19 cellular contexts compared by ENCODE assay signal in genomic region chr20:50343490-50344179, GRCh38.
DNase-seq lines count a peak whose midpoint lies in the region; ATAC-seq and TF ChIP-seq lines count a peak whose summit lies in the region.
"Had no signal": no experiment of that assay in that cellular context is flagged by ENCODE, and none has a peak within 500 bp of the region (broad histone marks: within the 10 kb centered on the region; RNA-seq: fewer than 3 reads in every experiment).

No MANE protein-coding gene starts in this region.

- H3K9me3 Mint-ChIP-seq in dendritic cell treated with granulocyte-macrophage colony-stimulating factor and Interleukin-4, amounts not matched to agents 40 ng/mL and 50 ng/mL, for 4 days = no peaks in the 10 kb centered on the region
- H3K9me3 Mint-ChIP-seq: activated naive CD4-positive, alpha-beta T cell treated with anti-CD3 and anti-CD28 coated beads for 36 hours; effector memory CD8-positive, alpha-beta T cell had no signal

- H3K4me1 ChIP-seq in IMR-90 (ENCODE audit: control insufficient read depth, insufficient read depth, low read length) (peaks cover 23% of the 10 kb centered on the region), prostate gland (replicated peaks) (peaks cover 10% of the 10 kb centered on the region)

- no peak overlapping the region for H3K18ac ChIP-seq in IMR-90 (ENCODE audit: low read depth, low read length)

- no peak for TF ChIP-seq CTCF in IMR-90 (conservative IDR thresholded peaks at IDR 0.05; ENCODE audit: low read depth, low read length)
- no peak for TF ChIP-seq CTCF in prostate gland (IDR thresholded peaks at IDR 0.05)

- no peak overlapping the region for H3K4me2 ChIP-seq in IMR-90 (ENCODE audit: low read depth, low read length)

- CTCF ChIA-PET in IMR-90 (lab: Yijun Ruan, JAX) = no interaction called here

- no peak overlapping the region for H4K5ac ChIP-seq in IMR-90 (ENCODE audit: low read depth, low read length)

- DNase-seq in NCI-H748 (lab: John Stamatoyannopoulos, UW; ENCODE audit: unreplicated experiment) = peak; percentile 8
- no peak for DNase-seq in NCI-H748 treated with DMSO at 0.1 percent for 48 hours (lab: John Stamatoyannopoulos, UW)
- DNase-seq in IMR-90 = no peak
- DNase-seq in prostate gland (ENCODE audit: low spot score) = peak; percentile 76
- DNase-seq in KG1 (lab: John Stamatoyannopoulos, UW) = no peak
- DNase-seq in amniotic stem cell (lab: John Stamatoyannopoulos, UW) = no peak
- DNase-seq: activated T-cell treated with anti-CD3 and anti-CD28 coated beads, Interleukin-2, amount 50 U/mL, for 48 hours; effector memory CD8-positive, alpha-beta T cell; EL; gastrocnemius medialis; GM23248; lower lobe of right lung; small intestine; stimulated activated naive CD4-positive, alpha-beta T cell; tibial artery had no signal

- no peak overlapping the region; a peak in 1 of 4 replicates for H4K8ac ChIP-seq in IMR-90 (ENCODE audit: low read depth in 2 of 2, low read length in 2 of 2)

- WGBS in IMR-90 (ENCODE audit: extremely low coverage in 2 of 2, insufficient read length in 1 of 2), 2 experiments = 92% methylated on average over 21 of the region's 25 CpGs; no CpG with 5 or more reads in 1 of the 2 experiments
- 48% methylated on average over 24 of the region's 25 CpGs for WGBS in prostate gland

- H3K23ac ChIP-seq in IMR-90 (ENCODE audit: low read depth, low read length) = no peak overlapping the region

- peaks cover 11% of the 10 kb centered on the region for H3K27me3 Mint-ChIP-seq in dendritic cell treated with granulocyte-macrophage colony-stimulating factor and Interleukin-4, amounts not matched to agents 40 ng/mL and 50 ng/mL, for 4 days

- BruUV-seq in IMR-90 (replicated peaks; lab: Mats Ljungman, UMichigan) = no TSS peak

- POLR2A ChIA-PET in IMR-90 (lab: Charles Lee; ENCODE audit: unreplicated experiment) = no interaction called here

- peak overlapping the region; percentile 65; the same call in 2 of the 3 replicates for H2BK15ac ChIP-seq in IMR-90 (ENCODE audit: low read depth, low read length)

- no peaks in the 10 kb centered on the region for H3K36me3 ChIP-seq in IMR-90 (ENCODE audit: control insufficient read depth, insufficient read depth, low read length)
- no peaks in the 10 kb centered on the region for H3K36me3 ChIP-seq in prostate gland
- H3K36me3 ChIP-seq: esophagus muscularis mucosa, gastrocnemius medialis, lower lobe of right lung, tibial artery had no signal

- ATAC-seq in IMR-90 (ENCODE audit: low read depth) (no peak), GM18511 (IDR thresholded peaks at IDR 0.05; ENCODE audit: unreplicated experiment) (no peak)
- ATAC-seq: effector memory CD8-positive, alpha-beta T cell; gastrocnemius medialis; lower lobe of right lung had no signal

- no peak overlapping the region for H3K56ac ChIP-seq in IMR-90 (ENCODE audit: extremely low read depth, insufficient read depth, low read length)

- no peaks in the 10 kb centered on the region for H3K36me3 Mint-ChIP-seq in dendritic cell treated with granulocyte-macrophage colony-stimulating factor and Interleukin-4, amounts not matched to agents 40 ng/mL and 50 ng/mL, for 4 days (ENCODE audit: low read depth)

- no peak overlapping the region for H3K9ac ChIP-seq in IMR-90 (ENCODE audit: low read depth, low read length)
- H3K9ac ChIP-seq: GM23248 had no signal

- peak overlapping the region; percentile 52 for H3K27ac Mint-ChIP-seq in dendritic cell treated with granulocyte-macrophage colony-stimulating factor and Interleukin-4, amounts not matched to agents 40 ng/mL and 50 ng/mL, for 4 days
- H3K27ac Mint-ChIP-seq: activated naive CD4-positive, alpha-beta T cell treated with anti-CD3 and anti-CD28 coated beads for 36 hours; effector memory CD8-positive, alpha-beta T cell had no signal

- dilution Hi-C loops in IMR-90 (cut with HindIII; ENCODE audit: low sequenced_read_pairs, unreplicated experiment) = no loop called here

- no peak for TF ChIP-seq POLR2A in IMR-90 (IDR thresholded peaks at IDR 0.05; ENCODE audit: low read depth, low read length)
- TF ChIP-seq POLR2A in prostate gland (IDR thresholded peaks at IDR 0.05) = no peak

- H2AK9ac ChIP-seq in IMR-90 (replicated peaks; ENCODE audit: low read depth, low read length, poor library complexity) = peak overlapping the region; percentile 58

- H3K4me3 Mint-ChIP-seq in dendritic cell treated with granulocyte-macrophage colony-stimulating factor and Interleukin-4, amounts not matched to agents 40 ng/mL and 50 ng/mL, for 4 days = no peak overlapping the region
- H3K4me3 Mint-ChIP-seq: activated naive CD4-positive, alpha-beta T cell treated with anti-CD3 and anti-CD28 coated beads for 36 hours; effector memory CD8-positive, alpha-beta T cell had no signal

- peaks cover 0 to 9% of the 10 kb centered on the region in 2 experiments; a peak in 2 of 4 replicates for H3K79me1 ChIP-seq in IMR-90 (ENCODE audit: low read depth in 1 of 2, low read length in 2 of 2)

- peak overlapping the region; percentile 88 for H2AK5ac ChIP-seq in IMR-90 (ENCODE audit: low read depth, low read length)

- H3K27me3 ChIP-seq in IMR-90 (ENCODE audit: control insufficient read depth, insufficient read depth, low read length) = no peaks in the 10 kb centered on the region
- no peaks in the 10 kb centered on the region for H3K27me3 ChIP-seq in prostate gland (replicated peaks; ENCODE audit: insufficient read depth)
- H3K27me3 ChIP-seq: esophagus muscularis mucosa, gastrocnemius medialis, tibial artery had no signal

- no peak overlapping the region for H2AFZ ChIP-seq in IMR-90 (replicated peaks; ENCODE audit: low read length, poor library complexity)
- H2AFZ ChIP-seq: GM23248 had no signal

- in situ Hi-C loops in IMR-90 (cut with MboI; ENCODE audit: low sequenced_read_pairs) = no loop called here

- intact Hi-C loops in IMR-90 (cut with micrococcal nuclease) (no loop called here), prostate gland (cut with DNase I) (no loop called here)
- intact Hi-C loops in dendritic cell treated with granulocyte-macrophage colony-stimulating factor and Interleukin-4, amounts not matched to agents 40 ng/mL and 50 ng/mL, for 4 days (cut with micrococcal nuclease) = loop anchor here (2.0 to 10.0 kb wide), 2 partner anchors 69 to 153 kb away; partner anchors contain the start of gene CEBPB

- H4K20me1 ChIP-seq in IMR-90 (ENCODE audit: insufficient read depth, low read length) = no peaks in the 10 kb centered on the region; the same call in 1 of the 2 replicates

- H3K9me1 ChIP-seq in IMR-90 (ENCODE audit: insufficient read depth, low read length) = peaks cover 18% of the 10 kb centered on the region

- peak overlapping the region; percentile 15 for H4K91ac ChIP-seq in IMR-90 (ENCODE audit: insufficient read depth, low read depth, low read length)

- H2BK20ac ChIP-seq in IMR-90 (ENCODE audit: low read depth, low read length) = peak overlapping the region; percentile 20; the same call in 1 of the 2 replicates

- no peak overlapping the region for H3K27ac ChIP-seq in IMR-90 (ENCODE audit: insufficient read depth, low read length)
- H3K27ac ChIP-seq in prostate gland = peak overlapping the region in 1 of 2 donors; percentile 24
- H3K27ac ChIP-seq: esophagus muscularis mucosa, gastrocnemius medialis, GM23248, lower lobe of right lung, tibial artery had no signal

- H3K14ac ChIP-seq in IMR-90 (replicated peaks; ENCODE audit: low read depth, low read length) = 0 out of 2 replicates have a peak overlapping the region, but pooled peaks have one; percentile 23

- TF ChIP-seq RAD21 in IMR-90 (IDR thresholded peaks at IDR 0.05; ENCODE audit: low read length) = no peak

- peak overlapping the region; percentile 46 for H3K4ac ChIP-seq in IMR-90 (ENCODE audit: low read depth, low read length)

- H3K4me3 ChIP-seq in IMR-90 (ENCODE audit: insufficient read depth, low read depth, low read length) (no peak overlapping the region), prostate gland (no peak overlapping the region)
- H3K4me3 ChIP-seq: esophagus muscularis mucosa, gastrocnemius medialis, GM23248, lower lobe of right lung, tibial artery had no signal

- H3K4me1 Mint-ChIP-seq in dendritic cell treated with granulocyte-macrophage colony-stimulating factor and Interleukin-4, amounts not matched to agents 40 ng/mL and 50 ng/mL, for 4 days (ENCODE audit: low read depth) = peaks cover 82% of the 10 kb centered on the region

- H2BK5ac ChIP-seq in IMR-90 (ENCODE audit: low read depth, low read length, poor library complexity, severe bottlenecking) = no peak overlapping the region

- H2BK120ac ChIP-seq in IMR-90 (ENCODE audit: low read depth, low read length) = peak overlapping the region; percentile 8; the same call in 1 of the 2 replicates

- H3K9me3 ChIP-seq in IMR-90 (ENCODE audit: control insufficient read depth, insufficient read depth, low read length) (no peaks in the 10 kb centered on the region), prostate gland (no peaks in the 10 kb centered on the region)
- H3K9me3 ChIP-seq: esophagus muscularis mucosa, gastrocnemius medialis, lower lobe of right lung, tibial artery had no signal

TF ChIP-seq in IMR-90, 13 proteins besides CTCF, POLR2A, EP300 and RAD21:
- no peak for TF ChIP-seq BHLHE40 (IDR thresholded peaks at IDR 0.05; ENCODE audit: low read depth, low read length)
- TF ChIP-seq MAFK (IDR thresholded peaks at IDR 0.05; ENCODE audit: low read depth, low read length) = no peak

Comparison
In these comparisons a context has a peak if more than half of its experiments do, and no peak if none do; other contexts are left out.
1. DNase-seq: peak in NCI-H748 (single experiment) and prostate gland (single experiment); none in NCI-H748 treated with DMSO at 0.1 percent for 48 hours (single experiment), IMR-90 (single experiment), KG1 (single experiment) and amniotic stem cell (single experiment).